In the genomic region with DNA sequence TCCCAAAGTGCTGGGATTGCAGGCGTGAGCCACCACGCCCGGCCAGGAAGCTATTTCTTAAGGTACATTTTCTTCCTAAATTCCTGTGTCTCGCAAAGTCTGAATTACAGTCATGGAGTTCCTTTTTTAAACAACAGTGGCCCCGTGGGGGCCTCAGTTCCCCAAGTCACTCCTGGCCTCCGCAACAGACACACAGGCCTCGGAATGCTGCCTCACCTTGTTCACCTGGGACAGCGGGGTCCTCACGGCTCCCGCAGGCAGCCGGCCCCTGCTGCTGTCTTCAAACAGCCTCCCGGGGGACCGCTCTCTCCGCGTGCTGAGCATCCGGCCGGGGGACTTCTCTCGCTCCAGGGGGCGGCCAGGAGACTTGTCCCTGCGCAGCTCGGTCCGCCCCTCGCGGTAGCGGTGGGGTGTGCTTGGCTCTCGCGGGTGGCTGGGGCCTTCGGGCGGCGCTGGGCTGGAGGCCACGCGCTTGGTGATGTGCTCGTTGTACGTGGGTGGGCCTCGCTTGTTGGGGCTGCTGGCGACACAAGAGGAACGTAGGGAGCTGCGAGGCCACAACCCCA, we compare ENCODE assay signal across 26 cellular contexts.
"Had no signal": no experiment of that assay in that cellular context is flagged by ENCODE, and none has a peak within 500 bp of the region (broad histone marks: within the 10 kb centered on the region; RNA-seq: fewer than 3 reads in every experiment).

No MANE protein-coding gene starts in this region.

- H3K27me3 ChIP-seq: right atrium auricular region, right lobe of liver, tibial artery, upper lobe of right lung had no signal

- H3K4me1 Mint-ChIP-seq: neural crest cell; stimulated activated naive CD8-positive, alpha-beta T cell treated with anti-CD3 and anti-CD28 coated beads, Interleukin-15, amount 100 ng/mL, for 72 hours had no signal

- H3K36me3 Mint-ChIP-seq: naive B cell had no signal

- H3K4me3 Mint-ChIP-seq: mesothelial cell of epicardium; naive B cell; nephron; neural crest cell; stimulated activated memory B cell treated with anti-CD40 and anti-IgM and Interleukin-4, amounts not matched to agents 10 μg/mL and 1 μg/mL and 100 μg/mL, for 72 hours; stimulated activated naive CD8-positive, alpha-beta T cell treated with anti-CD3 and anti-CD28 coated beads, Interleukin-15, amount 100 ng/mL, for 72 hours had no signal

- H3K27ac Mint-ChIP-seq: mesothelial cell of epicardium; stimulated activated memory B cell treated with anti-CD40 and anti-IgM and Interleukin-4, amounts not matched to agents 10 μg/mL and 1 μg/mL and 100 μg/mL, for 72 hours had no signal

- H3K4me3 ChIP-seq: left ventricle myocardium inferior, lung, right atrium auricular region, right lobe of liver, smooth muscle cell, thoracic aorta, tibial artery, upper lobe of right lung had no signal

- H3K27ac ChIP-seq: left ventricle myocardium inferior, parathyroid adenoma, right atrium auricular region, right lobe of liver, thoracic aorta, tibial artery, upper lobe of right lung had no signal

- DNase-seq: hippocampal formation; left colon; left ventricle myocardium inferior; mesendoderm; naive B cell; nucleus accumbens; right lobe of liver; stimulated activated CD4-positive, alpha-beta T cell treated with anti-CD3 and anti-CD28 coated beads, Interleukin-1b, Interleukin-23, amount 100 ng/mL, for 48 hours; stimulated activated CD4-positive, alpha-beta T cell treated with anti-CD3 and anti-CD28 coated beads, Interleukin-2, amount 100 ng/mL, for 48 hours; stimulated activated CD4-positive, alpha-beta T cell treated with anti-CD3 and anti-CD28 coated beads, Interleukin-4, amount 100 ng/mL, for 4 hours; stimulated activated CD8-positive, alpha-beta memory T cell treated with anti-CD3 and anti-CD28 coated beads, Interleukin-4, amount 100 ng/mL, for 48 hours; stimulated activated naive CD4-positive, alpha-beta T cell treated with Interleukin-2 at 50 U/mL for 16 hours; stimulated activated naive CD8-positive, alpha-beta T cell treated with anti-CD3 and anti-CD28 coated beads, Interleukin-15, amount 100 ng/mL, for 72 hours; substantia nigra; trophoblast cell; upper lobe of right lung had no signal

- H3K27me3 Mint-ChIP-seq: naive B cell; stimulated activated memory B cell treated with anti-CD40 and anti-IgM and Interleukin-4, amounts not matched to agents 10 μg/mL and 1 μg/mL and 100 μg/mL, for 72 hours; stimulated activated naive CD8-positive, alpha-beta T cell treated with anti-CD3 and anti-CD28 coated beads, Interleukin-15, amount 100 ng/mL, for 72 hours had no signal

- H3K9me3 ChIP-seq: left ventricle myocardium inferior, right atrium auricular region, right lobe of liver, thoracic aorta, tibial artery, upper lobe of right lung had no signal

- ATAC-seq: left colon; right lobe of liver; stimulated activated memory B cell treated with anti-CD40 and anti-IgM and Interleukin-4, amounts not matched to agents 10 μg/mL and 1 μg/mL and 100 μg/mL, for 72 hours; stimulated activated naive CD8-positive, alpha-beta T cell treated with anti-CD3 and anti-CD28 coated beads, Interleukin-15, amount 100 ng/mL, for 72 hours; upper lobe of right lung had no signal

- H3K9me3 Mint-ChIP-seq: mesothelial cell of epicardium; naive B cell; nephron; neural crest cell; stimulated activated naive CD8-positive, alpha-beta T cell treated with anti-CD3 and anti-CD28 coated beads, Interleukin-15, amount 100 ng/mL, for 72 hours had no signal
